In the genomic region with DNA sequence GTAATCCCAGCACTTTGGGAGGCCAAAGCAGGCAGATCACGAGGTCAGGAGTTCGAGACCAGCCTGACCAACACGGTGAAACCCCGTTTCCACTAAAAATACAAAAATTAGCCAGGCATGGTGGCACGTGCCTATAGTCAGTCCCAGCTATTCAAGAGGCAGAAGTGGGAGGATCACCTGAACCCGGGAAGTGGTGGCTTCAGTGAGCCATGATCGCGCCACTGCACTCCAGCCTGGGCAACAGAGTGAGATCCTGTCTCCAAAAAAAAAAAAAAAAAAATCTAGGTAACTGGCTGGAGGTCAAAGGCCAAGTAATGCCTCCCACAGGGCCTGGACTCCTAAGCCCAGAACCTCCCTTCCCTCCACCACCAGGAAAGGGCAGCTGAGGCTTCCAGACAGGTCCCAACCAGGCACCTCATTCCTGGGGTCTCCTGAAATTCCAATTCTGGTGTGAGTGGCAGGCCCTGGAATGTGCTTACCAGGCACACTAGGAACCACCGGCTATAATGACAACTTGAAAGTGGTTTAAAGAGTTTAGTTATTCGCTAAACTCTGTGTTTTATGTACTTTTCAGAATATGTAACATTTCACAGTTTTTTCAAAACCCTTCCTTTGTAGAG, we compare ENCODE assay signal across 26 cellular contexts. TPM values are rescaled to one million over a fixed set of nuclear protein-coding genes. Genes with fewer than 3 reads are reported as not detected.
DNase-seq lines count a peak whose midpoint lies in the region; ATAC-seq and TF ChIP-seq lines count a peak whose summit lies in the region.
"Had no signal": no experiment of that assay in that cellular context is flagged by ENCODE, and none has a peak within 500 bp of the region (broad histone marks: within the 10 kb centered on the region; RNA-seq: fewer than 3 reads in every experiment).

No MANE protein-coding gene starts in this region.

- peaks cover 16% of the 10 kb centered on the region for H3K4me1 Mint-ChIP-seq in activated CD4-positive, alpha-beta T cell treated with anti-CD3 and anti-CD28 coated beads, Interleukin-2, amount 10 ng/mL, durations not matched to agents 24 days and 14 days

- no peak overlapping the region for H3K27ac ChIP-seq in right cardiac atrium (ENCODE audit: low read length)
- H3K27ac ChIP-seq in PC-9: peak overlapping the region; percentile 46
- H3K27ac ChIP-seq in epithelial cell of prostate: peak overlapping the region; percentile 100
- no peak overlapping the region for H3K27ac ChIP-seq in spleen
- H3K27ac ChIP-seq: foreskin keratinocyte, ovary, right atrium auricular region, SJCRH30, upper lobe of right lung, VCaP had no signal

- no peak for ATAC-seq in Right ventricle myocardium inferior
- no peak for ATAC-seq in right cardiac atrium
- ATAC-seq in GM21528 (IDR thresholded peaks at IDR 0.05; ENCODE audit: low FRiP score, unreplicated experiment): no peak
- ATAC-seq: foreskin keratinocyte, upper lobe of right lung had no signal

- no peak overlapping the region for H3K4me3 ChIP-seq in right cardiac atrium (ENCODE audit: low read length)
- H3K4me3 ChIP-seq in PC-9: no peak overlapping the region
- H3K4me3 ChIP-seq in spleen: no peak overlapping the region
- H3K4me3 ChIP-seq: lung, ovary, right atrium auricular region, SJCRH30, upper lobe of right lung had no signal

- TF ChIP-seq POLR2A in spleen (IDR thresholded peaks at IDR 0.05): no peak

- CTCF ChIA-PET in PC-9 (lab: Charles Lee): interaction anchor here (1.0 kb wide), 1 partner anchor 155 kb away, joined by 3 read pairs; no protein-coding TSS in a partner anchor

- H3K4me2 ChIP-seq in PC-9: peak overlapping the region; percentile 24; the same call in 1 of the 2 replicates

- 90% methylated on average over 10 of the region's 10 CpGs for WGBS in right cardiac atrium
- 81 to 96% (median 91%) methylated on average over 10 of the region's 10 CpGs for WGBS in spleen, 5 donors

- H3K27me3 ChIP-seq in right cardiac atrium (ENCODE audit: control insufficient read depth, insufficient read depth) (no peaks in the 10 kb centered on the region), PC-9 (ENCODE audit: insufficient read depth, low read depth) (no peaks in the 10 kb centered on the region), spleen (replicated peaks in 1 of 7) (no peaks in the 10 kb centered on the region)
- H3K27me3 ChIP-seq: foreskin keratinocyte, ovary, right atrium auricular region, SJCRH30, upper lobe of right lung had no signal

- TF ChIP-seq CTCF in PC-9 (conservative IDR thresholded peaks at IDR 0.05) (no peak), spleen (IDR thresholded peaks at IDR 0.05 in 8 of 11, conservative IDR thresholded peaks at IDR 0.05 in 3 of 11) (no peak)

- H3K4me3 Mint-ChIP-seq in activated CD4-positive, alpha-beta T cell treated with anti-CD3 and anti-CD28 coated beads, Interleukin-2, amount 10 ng/mL, durations not matched to agents 24 days and 14 days: no peak overlapping the region
- H3K4me3 Mint-ChIP-seq: T-helper 1 cell treated with Interleukin-12 subunit alpha and Interleukin-12 subunit beta and Interleukin-4 antibody, amounts not matched to agents 30 μg/mL and 1 μg/mL, for 36 hours had no signal

- intact Hi-C loops in Right ventricle myocardium inferior (cut with DNase I) (no loop called here), right cardiac atrium (cut with DNase I) (no loop called here), PC-9 (cut with micrococcal nuclease; ENCODE audit: unreplicated experiment) (no loop called here), spleen (cut with DNase I; ENCODE audit: low total_unique reads) (no loop called here)
- intact Hi-C loops in activated CD4-positive, alpha-beta T cell treated with anti-CD3 and anti-CD28 coated beads, Interleukin-2, amount 10 ng/mL, durations not matched to agents 24 days and 14 days (cut with micrococcal nuclease): no loop called here

- H3K4me1 ChIP-seq in right cardiac atrium (ENCODE audit: control insufficient read depth, insufficient read depth, low read length) (no peaks in the 10 kb centered on the region), PC-9 (replicated peaks; ENCODE audit: insufficient read depth) (peaks cover 46% of the 10 kb centered on the region), spleen (peaks cover 15 to 68% (median 23%) of the 10 kb centered on the region in 6 donors)
- H3K4me1 ChIP-seq: foreskin keratinocyte had no signal

- no peaks in the 10 kb centered on the region for H3K9me3 Mint-ChIP-seq in activated CD4-positive, alpha-beta T cell treated with anti-CD3 and anti-CD28 coated beads, Interleukin-2, amount 10 ng/mL, durations not matched to agents 24 days and 14 days
- H3K9me3 Mint-ChIP-seq: T-helper 1 cell treated with Interleukin-12 subunit alpha and Interleukin-12 subunit beta and Interleukin-4 antibody, amounts not matched to agents 30 μg/mL and 1 μg/mL, for 36 hours had no signal

- no TSS peak for BruUV-seq in PC-9 (replicated peaks; lab: Mats Ljungman, UMichigan)

- H3K36me3 Mint-ChIP-seq in activated CD4-positive, alpha-beta T cell treated with anti-CD3 and anti-CD28 coated beads, Interleukin-2, amount 10 ng/mL, durations not matched to agents 24 days and 14 days (ENCODE audit: low read depth): peaks cover 3% of the 10 kb centered on the region

- DNase-seq in Right ventricle myocardium inferior (ENCODE audit: missing footprints): peak; percentile 6
- no peak for DNase-seq in right cardiac atrium
- peak in 1 of 2 experiments; percentile 33 for DNase-seq in PC-9
- DNase-seq in epithelial cell of prostate (ENCODE audit: low read depth, low spot score): no peak
- no peak for DNase-seq in spleen
- DNase-seq in COR-L47 (lab: John Stamatoyannopoulos, UW): no peak
- no peak for DNase-seq in activated CD4-positive, alpha-beta T cell treated with anti-CD3 and anti-CD28 coated beads, Interleukin-2, amount 10 ng/mL, durations not matched to agents 24 days and 14 days
- DNase-seq: activated CD4-positive, alpha-beta T cell treated with anti-CD3 and anti-CD28 coated beads, Interleukin-2, amount 50 U/mL, for 48 hours; activated T-cell treated with anti-CD3 and anti-CD28 coated beads, Interleukin-2, amount 50 U/mL, for 1 hour; C1 segment of cervical spinal cord; DMS153; H7; hippocampal formation; NCI-H146; NCI-H2171; NCI-H526 treated with DMSO at 0.1 percent for 48 hours; ovary; SJCRH30; stimulated activated CD4-positive, alpha-beta T cell treated with anti-CD3 and anti-CD28 coated beads, Interleukin-15, amount 100 ng/mL, for 24 hours; upper lobe of right lung had no signal

- H3K9me3 ChIP-seq in right cardiac atrium (ENCODE audit: control insufficient read depth, low read length) (no peaks in the 10 kb centered on the region), PC-9 (ENCODE audit: insufficient read depth, low read depth) (0 out of 2 replicates have a peak, but pooled peaks cover 4% of the 10 kb centered on the region), spleen (no peaks in the 10 kb centered on the region)
- H3K9me3 ChIP-seq: ovary, right atrium auricular region, SJCRH30, upper lobe of right lung had no signal

- H3K36me3 ChIP-seq in PC-9 (ENCODE audit: low read depth) (peaks cover 8% of the 10 kb centered on the region), spleen (peaks cover 0 to 22% (median 0%) of the 10 kb centered on the region in 6 donors)
- H3K36me3 ChIP-seq: ovary, right atrium auricular region, upper lobe of right lung had no signal

- POLR2A ChIA-PET in PC-9 (lab: Charles Lee; ENCODE audit: unreplicated experiment): interaction anchor here (0.7 kb wide), 1 partner anchor 191 kb away, joined by 3 read pairs; no protein-coding TSS in a partner anchor

- H3K27ac Mint-ChIP-seq in activated CD4-positive, alpha-beta T cell treated with anti-CD3 and anti-CD28 coated beads, Interleukin-2, amount 10 ng/mL, durations not matched to agents 24 days and 14 days: no peak overlapping the region
- H3K27ac Mint-ChIP-seq: T-helper 1 cell treated with Interleukin-12 subunit alpha and Interleukin-12 subunit beta and Interleukin-4 antibody, amounts not matched to agents 30 μg/mL and 1 μg/mL, for 36 hours had no signal

- H2AFZ ChIP-seq in PC-9: no peak overlapping the region

- H3F3A ChIP-seq in PC-9 (ENCODE audit: insufficient read depth, low read depth): peaks cover 49% of the 10 kb centered on the region

- H3K79me2 ChIP-seq in PC-9 (ENCODE audit: low read depth): peaks cover 77% of the 10 kb centered on the region

- no peaks in the 10 kb centered on the region for H3K27me3 Mint-ChIP-seq in activated CD4-positive, alpha-beta T cell treated with anti-CD3 and anti-CD28 coated beads, Interleukin-2, amount 10 ng/mL, durations not matched to agents 24 days and 14 days

- H3K9me2 ChIP-seq in PC-9 (ENCODE audit: insufficient read depth): no peaks in the 10 kb centered on the region

- H4K20me1 ChIP-seq in PC-9 (ENCODE audit: insufficient read depth): no peaks in the 10 kb centered on the region; the same call in 1 of the 2 replicates

RNA-seq across cellular contexts. Expression of gene FBXL18, which starts 3.1 kb away (rescaled TPM):
- total RNA-seq in Right ventricle myocardium inferior: 6.5 TPM
- 1 to 10 TPM; 5.3 to 6.4 (median 6.0) TPM for total RNA-seq in right cardiac atrium
- 2.7 TPM for polyA plus RNA-seq in right cardiac atrium
- 29.1 and 39.0 TPM in 2 replicates for total RNA-seq in PC-9 (2021)
- 10 to 100 TPM in 4 of 7 donors, 1 to 10 TPM in 3; 7.8 to 11.7 (median 10.2) TPM for total RNA-seq in spleen
- polyA plus RNA-seq in spleen: 1 to 10 TPM in 2 of 3 donors, under 1 TPM in 1; 0.59 to 2.3 (median 1.0) TPM
- total RNA-seq in activated CD4-positive, alpha-beta T cell treated with anti-CD3 and anti-CD28 coated beads, Interleukin-2, amount 10 ng/mL, durations not matched to agents 24 days and 14 days: 15.7 and 16.3 TPM in 2 replicates

RNA-seq across cellular contexts. Expression of gene ACTB, which starts 19.9 kb away (rescaled TPM):
- 934 TPM for total RNA-seq in Right ventricle myocardium inferior
- 1,000 to 10,000 TPM in 1 of 4 donors, 100 to 1,000 TPM in 3; 532 to 1,379 (median 904) TPM for total RNA-seq in right cardiac atrium
- polyA plus RNA-seq in right cardiac atrium: 1,110 TPM
- 5,595 and 6,962 TPM in 2 replicates for total RNA-seq in PC-9 (2021)
- total RNA-seq in spleen: 1,000 to 10,000 TPM; 3,529 to 8,565 (median 4,739) TPM
- polyA plus RNA-seq in spleen: 1,000 to 10,000 TPM; 5,220 to 6,605 (median 5,389) TPM
- total RNA-seq in activated CD4-positive, alpha-beta T cell treated with anti-CD3 and anti-CD28 coated beads, Interleukin-2, amount 10 ng/mL, durations not matched to agents 24 days and 14 days: 7,275 and 7,450 TPM in 2 replicates

Comparison
In these comparisons a context has a peak if more than half of its experiments do, and no peak if none do; other contexts are left out.
1. H3K27ac ChIP-seq: peak in PC-9 (single experiment) and epithelial cell of prostate (single experiment); none in right cardiac atrium (single experiment) and spleen (0 of 8).